8 cellular contexts compared by ENCODE assay signal in the genomic region with DNA sequence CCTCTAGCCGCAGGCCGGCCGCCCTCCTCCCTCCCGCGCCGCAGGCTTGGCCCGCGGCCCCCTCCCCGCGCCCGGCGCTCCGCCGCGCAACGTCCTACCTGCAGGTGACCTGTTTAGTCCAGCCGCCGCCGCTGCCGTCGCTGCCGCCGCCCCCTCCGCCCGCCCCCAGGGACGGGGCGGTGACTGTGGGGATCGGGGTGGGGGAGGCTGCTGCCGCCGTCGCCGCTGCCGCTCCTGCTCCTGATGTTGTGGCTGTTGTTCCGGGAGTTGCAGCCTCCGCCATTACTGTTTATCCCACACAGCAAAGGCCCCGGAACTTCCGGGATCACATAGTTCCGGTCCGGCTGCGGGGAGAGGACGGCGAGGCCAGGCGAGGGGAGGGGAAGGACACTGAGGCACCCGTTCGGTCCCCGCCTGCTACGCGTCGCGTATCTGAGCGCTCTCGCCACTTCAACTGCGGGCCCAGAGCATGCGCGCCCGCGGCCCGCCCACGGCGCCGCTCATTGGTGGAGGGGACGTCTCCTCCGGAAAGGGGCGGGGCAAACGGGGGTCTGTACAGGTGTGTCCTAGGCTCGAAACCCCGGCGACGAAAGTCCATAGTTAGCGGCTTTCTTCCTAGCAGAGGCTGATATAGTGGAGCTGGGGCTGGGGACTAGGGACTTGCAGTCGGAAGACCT. TPM values are rescaled to one million over a fixed set of nuclear protein-coding genes. Genes with fewer than 3 reads are reported as not detected.
DNase-seq lines count a peak whose midpoint lies in the region; ATAC-seq, FAIRE-seq and TF ChIP-seq lines count a peak whose summit lies in the region.

A gene with protein sequence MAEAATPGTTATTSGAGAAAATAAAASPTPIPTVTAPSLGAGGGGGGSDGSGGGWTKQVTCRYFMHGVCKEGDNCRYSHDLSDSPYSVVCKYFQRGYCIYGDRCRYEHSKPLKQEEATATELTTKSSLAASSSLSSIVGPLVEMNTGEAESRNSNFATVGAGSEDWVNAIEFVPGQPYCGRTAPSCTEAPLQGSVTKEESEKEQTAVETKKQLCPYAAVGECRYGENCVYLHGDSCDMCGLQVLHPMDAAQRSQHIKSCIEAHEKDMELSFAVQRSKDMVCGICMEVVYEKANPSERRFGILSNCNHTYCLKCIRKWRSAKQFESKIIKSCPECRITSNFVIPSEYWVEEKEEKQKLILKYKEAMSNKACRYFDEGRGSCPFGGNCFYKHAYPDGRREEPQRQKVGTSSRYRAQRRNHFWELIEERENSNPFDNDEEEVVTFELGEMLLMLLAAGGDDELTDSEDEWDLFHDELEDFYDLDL (minus strand): TSS at position 444 of the 677 bp plus-strand sequence. CDS start 161 bp downstream, at position 283.

- no peaks in the 10 kb centered on the region for H3K9me3 ChIP-seq in kidney (ENCODE audit: control insufficient read depth in 1 of 2, low read length in 2 of 2)

- H3K4me3 ChIP-seq in AG10803 (ENCODE audit: low read length) (peak within 1 kb of the TSS; percentile 81), kidney (ENCODE audit: low read length in 2 of 2) (peak within 1 kb of the TSS; percentile 79 to 80)

- ATAC-seq in GM19043 (IDR thresholded peaks at IDR 0.05; ENCODE audit: low read depth, unreplicated experiment) (peak; percentile 93), HG03378 (IDR thresholded peaks at IDR 0.05; ENCODE audit: unreplicated experiment) (peak; percentile 86)

- H3K27ac ChIP-seq in kidney (ENCODE audit: low read depth in 2 of 2, low read length in 2 of 2): peak within 1 kb of the TSS; percentile 87 to 91

- H3K9ac ChIP-seq in kidney (ENCODE audit: low read length in 2 of 2): peak within 1 kb of the TSS; percentile 82

- FAIRE-seq in kidney (lab: Jason Lieb, UNC): peak; percentile 15

- no peak for TF ChIP-seq CTCF in AG10803 (conservative IDR thresholded peaks at IDR 0.05; ENCODE audit: low read length)
- TF ChIP-seq CTCF in kidney (IDR thresholded peaks at IDR 0.05; ENCODE audit: borderline replicate concordance, extremely low read depth, insufficient read depth): no peak

- intact Hi-C loops in kidney (cut with DNase I): no loop called here

- peaks cover 2 to 3% of the 10 kb centered on the region in 2 donors for H3K4me1 ChIP-seq in kidney (ENCODE audit: control insufficient read depth in 1 of 2, insufficient read depth in 1 of 2, low read depth in 1 of 2, low read length in 2 of 2)

- peak; percentile 91 for DNase-seq in AG10803 (ENCODE audit: low read depth)
- DNase-seq in NCI-H460 (ENCODE audit: extremely low read depth, low read depth): peak; percentile 93
- peak; percentile 87 for DNase-seq in activated CD4-positive, alpha-beta T cell treated with anti-CD3 and anti-CD28 coated beads for 1 hour
- peak; percentile 96 for DNase-seq in cerebellum (ENCODE audit: low spot score)
- DNase-seq in kidney: peak; percentile 98
- peak; percentile 97 for DNase-seq in stimulated activated CD4-positive, alpha-beta T cell treated with anti-CD3 and anti-CD28 coated beads, Interleukin-15, amount 100 ng/mL, for 24 hours

- H3K36me3 ChIP-seq in kidney (ENCODE audit: control insufficient read depth in 1 of 2, insufficient read depth in 2 of 2, low read length in 2 of 2): no peaks in the 10 kb centered on the region

RNA-seq across cellular contexts. Expression of the gene that starts here (rescaled TPM):
- 54.2 and 62.6 TPM in 2 replicates for total RNA-seq in NCI-H460 (2014; rRNA removed; shearing (Covaris generic))
- polyA plus RNA-seq in NCI-H460 (2014; cell fraction: nucleus; rRNA removed): 44.0 and 45.4 TPM in 2 replicates
- 74.8 TPM for total RNA-seq in cerebellum
- 106 TPM for total RNA-seq in kidney
- 48.8 TPM for polyA plus RNA-seq in kidney (ENCODE audit: insufficient read depth, low read depth, low replicate concordance)

Comparison
In these comparisons a context has a peak if more than half of its experiments do, and no peak if none do; other contexts are left out.
1. Peak in every context shown above with its lines: DNase-seq, ATAC-seq, H3K4me3 ChIP-seq and H3K27ac ChIP-seq.